ENCODE assay signal across 8 cellular contexts in the genomic region with DNA sequence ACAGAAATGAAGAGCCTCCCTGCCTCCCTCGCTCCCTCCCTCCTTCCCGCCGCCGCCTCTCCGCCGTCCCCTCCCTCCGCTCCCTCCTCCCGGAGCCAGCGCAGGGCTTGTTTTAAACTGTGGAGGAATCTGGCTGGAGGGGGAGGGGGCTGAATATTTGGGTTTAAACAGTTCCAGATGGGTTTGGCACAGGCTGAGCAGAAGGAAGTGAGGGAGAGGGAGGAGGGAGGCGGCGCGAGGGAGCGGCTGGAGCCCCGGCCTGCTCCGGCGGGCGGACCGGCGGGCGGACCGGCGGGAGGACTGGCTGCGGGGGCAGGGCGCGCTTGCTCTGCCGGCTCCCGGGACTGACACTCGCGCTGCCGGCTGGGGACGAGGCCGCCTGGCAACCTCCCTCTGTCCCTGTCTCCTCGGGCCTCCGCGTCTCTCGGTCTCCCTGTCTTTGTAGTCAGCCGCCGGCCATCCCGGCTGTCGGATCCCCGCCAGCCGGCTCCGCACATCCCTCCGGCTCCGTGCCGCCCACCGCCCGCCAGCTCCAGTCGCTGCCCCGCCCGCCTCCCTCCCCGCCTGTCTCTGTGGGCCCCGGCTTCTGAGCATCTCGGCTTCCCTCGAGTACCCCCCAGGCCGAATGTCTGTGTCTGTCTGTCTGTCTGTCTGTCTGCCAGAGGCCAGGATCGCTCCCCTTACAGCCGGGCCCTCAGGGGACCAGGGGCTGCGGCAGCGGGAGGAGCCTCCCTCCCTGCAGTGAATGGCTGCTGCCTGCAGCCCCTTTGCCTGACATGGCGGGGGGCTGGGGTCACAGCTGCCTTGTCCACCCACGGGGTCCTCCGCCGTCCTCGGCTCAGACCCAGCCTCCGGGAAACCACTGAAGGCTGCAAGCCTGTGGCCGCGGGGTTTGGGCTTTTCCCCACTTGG. TPM values are rescaled to one million over a fixed set of nuclear protein-coding genes. Genes with fewer than 3 reads are reported as not detected.
DNase-seq lines count a peak whose midpoint lies in the region; ATAC-seq and TF ChIP-seq lines count a peak whose summit lies in the region.

No MANE protein-coding gene starts in this region.

- H3K4me1 ChIP-seq in BE2C (peaks cover 34% of the 10 kb centered on the region), suprapubic skin (peaks cover 65% of the 10 kb centered on the region)

- no peaks in the 10 kb centered on the region for H3K27me3 ChIP-seq in BE2C
- no peaks in the 10 kb centered on the region for H3K27me3 ChIP-seq in suprapubic skin

- H3K27ac Mint-ChIP-seq in WTC11, result no peak overlapping the region

- peaks cover 96% of the 10 kb centered on the region for H3K27me3 Mint-ChIP-seq in WTC11 (ENCODE audit: low read depth)

- WGBS in suprapubic skin, result under 1% methylated on average over 27 of the region's 68 CpGs

- TF ChIP-seq EP300 in suprapubic skin (IDR thresholded peaks at IDR 0.05), result no peak

- TF ChIP-seq CTCF in BE2C (IDR thresholded peaks at IDR 0.05; ENCODE audit: low read depth, low read length) (no peak), WTC11 (IDR thresholded peaks at IDR 0.05) (no peak), suprapubic skin (IDR thresholded peaks at IDR 0.05) (no peak)

- peaks cover 63% of the 10 kb centered on the region for H3K4me1 Mint-ChIP-seq in WTC11

- no peak for TF ChIP-seq POLR2A in suprapubic skin (IDR thresholded peaks at IDR 0.05)

- H3K4me3 ChIP-seq in BE2C (ENCODE audit: low read depth, low read length) (peak overlapping the region; percentile 55), suprapubic skin (peak overlapping the region; percentile 54)

- no peaks in the 10 kb centered on the region for H3K9me3 ChIP-seq in BE2C
- H3K9me3 ChIP-seq in suprapubic skin, result no peaks in the 10 kb centered on the region

- no peaks in the 10 kb centered on the region for H3K36me3 Mint-ChIP-seq in WTC11

- POLR2A ChIA-PET in WTC11 (lab: Charles Lee), result interaction anchor here (0.9 kb wide), 1 partner anchor 24 kb away, joined by 3 read pairs; no protein-coding TSS in a partner anchor

- DNase-seq in BE2C (peak; percentile 70), HS-5 (ENCODE audit: low read depth) (peak; percentile 89), WTC11 (ENCODE audit: low spot score) (peak; percentile 65), midbrain (lab: John Stamatoyannopoulos, UW) (peak; percentile 56), suprapubic skin (ENCODE audit: low spot score in 2 of 2) (peak in 1 of 2 donors; percentile 93), activated gamma-delta T cell treated with Interleukin-2 at 50 U/mL for 16 hours (no peak)

- H3K9me3 Mint-ChIP-seq in WTC11, result no peaks in the 10 kb centered on the region

- H3K27ac ChIP-seq in suprapubic skin, result peak overlapping the region; percentile 93

- no peaks in the 10 kb centered on the region for H3K36me3 ChIP-seq in BE2C
- peaks cover 15% of the 10 kb centered on the region for H3K36me3 ChIP-seq in suprapubic skin

- peak overlapping the region; percentile 75 for H3K4me3 Mint-ChIP-seq in WTC11

- CTCF ChIA-PET in WTC11 (lab: Charles Lee), result interaction anchor here (2.4 kb wide), 1 partner anchor 8 kb away, joined by 16 read pairs; the partner anchor contains the start of gene EPHB3

- peak; percentile 26 for ATAC-seq in WTC11
- ATAC-seq in esophagus mucosa, result peak; percentile 37
- ATAC-seq in HG03520 (IDR thresholded peaks at IDR 0.05; ENCODE audit: unreplicated experiment), result no peak

TF ChIP-seq in WTC11, 78 proteins besides CTCF, POLR2A, EP300 and RAD21 (continues in another document):
- no peak for TF ChIP-seq ZNF532 (CRISPR knock-in tag; IDR thresholded peaks at IDR 0.05; ENCODE audit: borderline replicate concordance)
- no peak for TF ChIP-seq ZNF281 (CRISPR knock-in tag; IDR thresholded peaks at IDR 0.05)
- TF ChIP-seq, protein P1, sequence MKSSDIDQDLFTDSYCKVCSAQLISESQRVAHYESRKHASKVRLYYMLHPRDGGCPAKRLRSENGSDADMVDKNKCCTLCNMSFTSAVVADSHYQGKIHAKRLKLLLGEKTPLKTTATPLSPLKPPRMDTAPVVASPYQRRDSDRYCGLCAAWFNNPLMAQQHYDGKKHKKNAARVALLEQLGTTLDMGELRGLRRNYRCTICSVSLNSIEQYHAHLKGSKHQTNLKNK (CRISPR knock-in tag; IDR thresholded peaks at IDR 0.05), result no peak
- TF ChIP-seq ZNF396 (CRISPR knock-in tag; IDR thresholded peaks at IDR 0.05; ENCODE audit: borderline replicate concordance), result no peak
- TF ChIP-seq, protein P2, sequence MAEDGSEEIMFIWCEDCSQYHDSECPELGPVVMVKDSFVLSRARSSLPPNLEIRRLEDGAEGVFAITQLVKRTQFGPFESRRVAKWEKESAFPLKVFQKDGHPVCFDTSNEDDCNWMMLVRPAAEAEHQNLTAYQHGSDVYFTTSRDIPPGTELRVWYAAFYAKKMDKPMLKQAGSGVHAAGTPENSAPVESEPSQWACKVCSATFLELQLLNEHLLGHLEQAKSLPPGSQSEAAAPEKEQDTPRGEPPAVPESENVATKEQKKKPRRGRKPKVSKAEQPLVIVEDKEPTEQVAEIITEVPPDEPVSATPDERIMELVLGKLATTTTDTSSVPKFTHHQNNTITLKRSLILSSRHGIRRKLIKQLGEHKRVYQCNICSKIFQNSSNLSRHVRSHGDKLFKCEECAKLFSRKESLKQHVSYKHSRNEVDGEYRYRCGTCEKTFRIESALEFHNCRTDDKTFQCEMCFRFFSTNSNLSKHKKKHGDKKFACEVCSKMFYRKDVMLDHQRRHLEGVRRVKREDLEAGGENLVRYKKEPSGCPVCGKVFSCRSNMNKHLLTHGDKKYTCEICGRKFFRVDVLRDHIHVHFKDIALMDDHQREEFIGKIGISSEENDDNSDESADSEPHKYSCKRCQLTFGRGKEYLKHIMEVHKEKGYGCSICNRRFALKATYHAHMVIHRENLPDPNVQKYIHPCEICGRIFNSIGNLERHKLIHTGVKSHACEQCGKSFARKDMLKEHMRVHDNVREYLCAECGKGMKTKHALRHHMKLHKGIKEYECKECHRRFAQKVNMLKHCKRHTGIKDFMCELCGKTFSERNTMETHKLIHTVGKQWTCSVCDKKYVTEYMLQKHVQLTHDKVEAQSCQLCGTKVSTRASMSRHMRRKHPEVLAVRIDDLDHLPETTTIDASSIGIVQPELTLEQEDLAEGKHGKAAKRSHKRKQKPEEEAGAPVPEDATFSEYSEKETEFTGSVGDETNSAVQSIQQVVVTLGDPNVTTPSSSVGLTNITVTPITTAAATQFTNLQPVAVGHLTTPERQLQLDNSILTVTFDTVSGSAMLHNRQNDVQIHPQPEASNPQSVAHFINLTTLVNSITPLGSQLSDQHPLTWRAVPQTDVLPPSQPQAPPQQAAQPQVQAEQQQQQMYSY (CRISPR knock-in tag; IDR thresholded peaks at IDR 0.05), result peak; percentile 90
- TF ChIP-seq KAT7 (CRISPR knock-in tag; IDR thresholded peaks at IDR 0.05; ENCODE audit: borderline replicate concordance), result 0 out of 2 replicates have a peak, but pooled peaks have one; percentile 44

RNA-seq across cellular contexts. Expression of gene EPHB3, which starts 7.6 kb away (rescaled TPM):
- 28.9 TPM for polyA plus RNA-seq in BE2C (2012; ENCODE audit: insufficient read depth, insufficient read length, low read depth)
- total RNA-seq in WTC11 (2021) (5.3 to 11.4 TPM (median 6.3 TPM) in 3 replicates), esophagus mucosa (44.7 TPM), suprapubic skin (100 to 1,000 TPM in 2 of 4 donors, 10 to 100 TPM in 2; 84.5 to 152 (median 108) TPM)
